In the genomic region with DNA sequence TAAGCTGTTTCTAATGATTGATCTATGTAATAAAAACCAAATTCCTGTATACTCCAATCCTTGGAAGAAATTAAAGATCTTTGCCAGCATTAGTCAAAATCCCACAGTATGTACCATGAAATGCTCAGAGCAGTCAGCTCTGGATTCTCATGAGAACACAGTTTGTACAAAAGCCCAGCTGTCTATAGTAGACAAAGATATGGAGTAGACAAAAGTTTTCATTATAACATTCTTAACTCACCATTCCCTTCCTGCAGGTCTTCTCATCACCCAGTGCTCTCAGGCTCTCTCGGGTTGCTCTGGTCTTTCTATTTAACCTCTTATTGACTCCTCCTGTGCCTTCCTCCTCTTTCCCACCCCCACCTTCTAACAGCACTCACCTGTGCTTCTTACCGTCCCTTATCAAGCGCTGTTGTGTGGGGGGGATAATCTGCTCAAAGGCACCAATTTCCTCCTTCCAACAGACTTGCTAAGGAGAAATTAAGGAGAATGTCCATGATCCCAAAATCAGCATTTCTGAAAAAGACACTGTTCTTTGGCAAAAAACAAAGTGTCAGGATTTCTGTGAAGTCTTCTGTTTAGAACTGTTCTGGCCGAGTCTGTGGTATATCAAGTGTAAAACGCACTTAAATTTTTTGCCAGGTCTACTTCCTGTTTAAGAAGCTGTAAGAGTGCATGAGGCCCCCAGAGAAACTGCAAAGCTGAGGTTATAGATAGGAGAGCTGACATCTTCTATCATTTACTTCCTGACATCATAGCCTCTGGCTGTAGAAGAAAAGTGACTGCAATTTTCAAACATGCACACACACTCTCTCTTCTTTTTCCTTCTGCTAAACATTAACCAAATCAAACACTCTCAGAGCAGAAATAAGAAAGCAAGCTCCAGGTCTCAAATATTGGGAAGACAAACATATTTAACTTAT, we compare ENCODE assay signal across 9 cellular contexts.
DNase-seq lines count a peak whose midpoint lies in the region; ATAC-seq, FAIRE-seq and TF ChIP-seq lines count a peak whose summit lies in the region.
"Had no signal": no experiment of that assay in that cellular context is flagged by ENCODE, and none has a peak within 500 bp of the region (broad histone marks: within the 10 kb centered on the region; RNA-seq: fewer than 3 reads in every experiment).

No MANE protein-coding gene starts in this region.

- no peak for TF ChIP-seq RAD21 in A549 (conservative IDR thresholded peaks at IDR 0.05 in 1 of 2, IDR thresholded peaks at IDR 0.05 in 1 of 2)

- H3K36me3 Mint-ChIP-seq in activated naive CD8-positive, alpha-beta T cell treated with anti-CD3 and anti-CD28 coated beads, Interleukin-2, amount 10 ng/mL, durations not matched to agents 7 days and 5 days: peaks cover 4% of the 10 kb centered on the region

- H3K4me3 ChIP-seq in A549: no peak overlapping the region

- peak overlapping the region; percentile 83 for H3K27ac Mint-ChIP-seq in activated naive CD8-positive, alpha-beta T cell treated with anti-CD3 and anti-CD28 coated beads, Interleukin-2, amount 10 ng/mL, durations not matched to agents 7 days and 5 days

- POLR2A ChIA-PET in A549 (lab: Yijun Ruan, JAX) (no interaction called here), RWPE1 (lab: Yijun Ruan, JAX; ENCODE audit: low non-redundant PET) (no interaction called here)
- POLR2A ChIA-PET in activated naive CD8-positive, alpha-beta T cell treated with anti-CD3 and anti-CD28 coated beads, Interleukin-2, amount 10 ng/mL, durations not matched to agents 7 days and 5 days (lab: Charles Lee): no interaction called here

- H3K27me3 Mint-ChIP-seq in activated naive CD8-positive, alpha-beta T cell treated with anti-CD3 and anti-CD28 coated beads, Interleukin-2, amount 10 ng/mL, durations not matched to agents 7 days and 5 days: peaks cover 5% of the 10 kb centered on the region

- DNase-seq in A549 (ENCODE audit: low read depth in 1 of 2, low spot score in 1 of 2) (peak in 1 of 2 experiments; percentile 10), hypothalamus (lab: John Stamatoyannopoulos, UW) (no peak), UCSD-AML1 (lab: John Stamatoyannopoulos, UW; ENCODE audit: unreplicated experiment) (no peak), RWPE1 (ENCODE audit: low spot score) (no peak), NCI-H2171 (lab: John Stamatoyannopoulos, UW) (no peak)
- DNase-seq in activated naive CD8-positive, alpha-beta T cell treated with anti-CD3 and anti-CD28 coated beads, Interleukin-2, amount 10 ng/mL, durations not matched to agents 7 days and 5 days: no peak
- DNase-seq: NCI-H446 had no signal

- H3K4me1 ChIP-seq in A549: peaks cover 14% of the 10 kb centered on the region

- CTCF ChIA-PET in A549 (lab: Yijun Ruan, JAX) (interaction anchor here (0.6 to 3.5 kb wide), 3 partner anchors 39 to 497 kb away, joined by 5 to 12 read pairs (median 6); partner anchors contain the start of gene TACR1), RWPE1 (lab: Yijun Ruan, JAX) (no interaction called here)

- 0 out of 6 replicates have a peak overlapping the region, but pooled peaks of 1 of the 2 experiments have one; percentile 1 for H3K27ac ChIP-seq in A549
- no peak overlapping the region for H3K27ac ChIP-seq in RWPE1

- H3K4me2 ChIP-seq in A549: peak overlapping the region; percentile 53

- peak; percentile 23 for FAIRE-seq in A549 (lab: Jason Lieb, UNC)

- no peaks in the 10 kb centered on the region for H3K9me3 ChIP-seq in A549

- peaks cover 8% of the 10 kb centered on the region for H3K9me3 Mint-ChIP-seq in activated naive CD8-positive, alpha-beta T cell treated with anti-CD3 and anti-CD28 coated beads, Interleukin-2, amount 10 ng/mL, durations not matched to agents 7 days and 5 days

- peaks cover 14% of the 10 kb centered on the region for H3K4me1 Mint-ChIP-seq in activated naive CD8-positive, alpha-beta T cell treated with anti-CD3 and anti-CD28 coated beads, Interleukin-2, amount 10 ng/mL, durations not matched to agents 7 days and 5 days

- TF ChIP-seq CTCF in A549 (IDR thresholded peaks at IDR 0.05) (no peak), RWPE1 (conservative IDR thresholded peaks at IDR 0.05; ENCODE audit: low read depth) (no peak)

- H3K4me3 Mint-ChIP-seq in activated naive CD8-positive, alpha-beta T cell treated with anti-CD3 and anti-CD28 coated beads, Interleukin-2, amount 10 ng/mL, durations not matched to agents 7 days and 5 days: peak overlapping the region; percentile 67

- WGBS in A549 (ENCODE audit: missing lambda C conversion rate): 40% methylated on average over 5 of the region's 5 CpGs

- no peak for TF ChIP-seq EP300 in A549 (IDR thresholded peaks at IDR 0.05)

- no peak for TF ChIP-seq POLR2A in A549 (IDR thresholded peaks at IDR 0.05; ENCODE audit: low read length)

- ATAC-seq in A549: peak; percentile 39 to 81; a peak in 4 of 6 replicates
- ATAC-seq in GM19025 (IDR thresholded peaks at IDR 0.05; ENCODE audit: low read depth, unreplicated experiment): peak; percentile 50
- peak; percentile 72 for ATAC-seq in HG03066 (IDR thresholded peaks at IDR 0.05; ENCODE audit: low read depth, unreplicated experiment)
- peak; percentile 93 for ATAC-seq in activated naive CD8-positive, alpha-beta T cell treated with anti-CD3 and anti-CD28 coated beads, Interleukin-2, amount 10 ng/mL, durations not matched to agents 7 days and 5 days (ENCODE audit: low read depth)

TF ChIP-seq in A549, 52 proteins besides CTCF, POLR2A, EP300 and RAD21:
- TF ChIP-seq RCOR1 (IDR thresholded peaks at IDR 0.05; ENCODE audit: low read depth, low read length) (no peak), MAFK (IDR thresholded peaks at IDR 0.05; ENCODE audit: partially characterized antibody) (no peak), EHF (CRISPR knock-in tag; IDR thresholded peaks at IDR 0.05) (no peak), RARB (CRISPR knock-in tag; IDR thresholded peaks at IDR 0.05) (no peak), CBX2 (IDR thresholded peaks at IDR 0.05; ENCODE audit: borderline replicate concordance, low read depth) (no peak), MYC (IDR thresholded peaks at IDR 0.05; ENCODE audit: borderline replicate concordance, low read length) (no peak), ESRRA (IDR thresholded peaks at IDR 0.05; ENCODE audit: borderline replicate concordance, low read length) (no peak), HDAC2 (IDR thresholded peaks at IDR 0.05) (no peak), EHMT2 (IDR thresholded peaks at IDR 0.05; ENCODE audit: low read depth) (no peak), MAX (IDR thresholded peaks at IDR 0.05) (no peak), ZFP36 (IDR thresholded peaks at IDR 0.05; ENCODE audit: borderline replicate concordance, partially characterized antibody) (no peak), KDM5A (IDR thresholded peaks at IDR 0.05) (no peak), FOXS1 (CRISPR knock-in tag; IDR thresholded peaks at IDR 0.05) (no peak), GATA3 (IDR thresholded peaks at IDR 0.05; ENCODE audit: borderline replicate concordance) (no peak)
- TF ChIP-seq, protein P1, sequence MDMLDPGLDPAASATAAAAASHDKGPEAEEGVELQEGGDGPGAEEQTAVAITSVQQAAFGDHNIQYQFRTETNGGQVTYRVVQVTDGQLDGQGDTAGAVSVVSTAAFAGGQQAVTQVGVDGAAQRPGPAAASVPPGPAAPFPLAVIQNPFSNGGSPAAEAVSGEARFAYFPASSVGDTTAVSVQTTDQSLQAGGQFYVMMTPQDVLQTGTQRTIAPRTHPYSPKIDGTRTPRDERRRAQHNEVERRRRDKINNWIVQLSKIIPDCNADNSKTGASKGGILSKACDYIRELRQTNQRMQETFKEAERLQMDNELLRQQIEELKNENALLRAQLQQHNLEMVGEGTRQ (IDR thresholded peaks at IDR 0.05): no peak
- TF ChIP-seq, protein P2, sequence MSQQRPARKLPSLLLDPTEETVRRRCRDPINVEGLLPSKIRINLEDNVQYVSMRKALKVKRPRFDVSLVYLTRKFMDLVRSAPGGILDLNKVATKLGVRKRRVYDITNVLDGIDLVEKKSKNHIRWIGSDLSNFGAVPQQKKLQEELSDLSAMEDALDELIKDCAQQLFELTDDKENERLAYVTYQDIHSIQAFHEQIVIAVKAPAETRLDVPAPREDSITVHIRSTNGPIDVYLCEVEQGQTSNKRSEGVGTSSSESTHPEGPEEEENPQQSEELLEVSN (IDR thresholded peaks at IDR 0.05; ENCODE audit: borderline replicate concordance, low read depth): no peak
- TF ChIP-seq, protein P3, sequence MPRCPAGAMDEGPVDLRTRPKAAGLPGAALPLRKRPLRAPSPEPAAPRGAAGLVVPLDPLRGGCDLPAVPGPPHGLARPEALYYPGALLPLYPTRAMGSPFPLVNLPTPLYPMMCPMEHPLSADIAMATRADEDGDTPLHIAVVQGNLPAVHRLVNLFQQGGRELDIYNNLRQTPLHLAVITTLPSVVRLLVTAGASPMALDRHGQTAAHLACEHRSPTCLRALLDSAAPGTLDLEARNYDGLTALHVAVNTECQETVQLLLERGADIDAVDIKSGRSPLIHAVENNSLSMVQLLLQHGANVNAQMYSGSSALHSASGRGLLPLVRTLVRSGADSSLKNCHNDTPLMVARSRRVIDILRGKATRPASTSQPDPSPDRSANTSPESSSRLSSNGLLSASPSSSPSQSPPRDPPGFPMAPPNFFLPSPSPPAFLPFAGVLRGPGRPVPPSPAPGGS (IDR thresholded peaks at IDR 0.05): no peak
TF ChIP-seq in A549: peak in this region for 0.
